In the genomic region with DNA sequence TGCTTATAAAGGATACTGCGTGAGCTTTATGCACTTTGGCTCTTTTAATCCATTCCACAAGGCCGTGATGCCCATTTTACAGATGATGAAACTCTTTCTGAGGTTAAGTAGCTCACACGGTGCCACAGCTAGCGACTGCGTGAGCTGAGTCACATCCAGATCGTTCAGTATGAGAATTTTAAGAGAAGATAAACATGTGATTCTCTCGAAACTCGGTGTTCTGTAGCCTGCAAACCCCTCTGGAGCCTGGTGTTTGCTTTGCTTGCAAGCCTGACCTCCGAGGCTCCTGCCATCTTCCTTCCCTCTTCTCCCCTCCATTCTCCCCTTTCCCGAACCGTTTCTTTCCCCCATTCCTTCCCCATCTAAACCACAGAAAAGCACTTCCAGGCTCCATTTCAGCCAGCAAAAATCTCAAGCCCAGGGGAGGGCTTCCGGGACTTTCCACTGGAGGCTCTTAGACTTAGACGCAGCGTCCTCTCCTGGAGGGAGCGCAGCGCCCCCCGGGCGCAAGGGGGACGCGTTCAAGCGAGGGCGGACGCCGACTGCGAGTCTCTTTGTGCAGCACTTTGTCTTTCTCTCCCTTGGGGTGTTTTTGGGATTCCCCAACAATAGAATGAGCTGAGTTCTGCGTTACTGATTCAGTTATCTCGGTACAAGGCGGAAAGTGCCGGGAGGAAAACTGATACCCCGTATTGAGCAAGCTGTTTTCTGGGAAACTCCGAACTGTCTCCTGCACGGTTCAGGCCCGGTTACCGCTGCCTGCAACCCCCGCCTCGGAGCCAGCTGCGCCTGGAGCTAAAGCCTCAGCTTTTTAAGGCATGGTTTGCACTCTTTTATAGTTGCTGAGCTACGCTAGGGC, we compare ENCODE assay signal across 8 cellular contexts.
DNase-seq lines count a peak whose midpoint lies in the region; ATAC-seq and TF ChIP-seq lines count a peak whose summit lies in the region.

No MANE protein-coding gene starts in this region.

- TF ChIP-seq CTCF in WERI-Rb-1 (IDR thresholded peaks at IDR 0.05; ENCODE audit: low read depth, low read length): no peak

- DNase-seq in EH (ENCODE audit: low read depth): peak; percentile 37
- peak; percentile 64 for DNase-seq in amniotic epithelial cell (ENCODE audit: low read depth)
- DNase-seq in iris pigment epithelial cell (ENCODE audit: low read depth): peak; percentile 88
- DNase-seq in stimulated activated CD8-positive, alpha-beta memory T cell treated with anti-CD3 and anti-CD28 coated beads, Interleukin-15, amount 100 ng/mL, for 48 hours (ENCODE audit: low read depth in 2 of 2): peak; percentile 11 to 14
- no peak for DNase-seq in WERI-Rb-1
- DNase-seq in LoVo (ENCODE audit: low spot score): no peak

- H3K27ac ChIP-seq in WERI-Rb-1: no peak overlapping the region

- no peak overlapping the region for H3K4me3 ChIP-seq in WERI-Rb-1 (ENCODE audit: low read depth, low read length)

- H3K27me3 ChIP-seq in WERI-Rb-1 (ENCODE audit: insufficient read depth, low read depth, severe bottlenecking): no peaks in the 10 kb centered on the region

- no peaks in the 10 kb centered on the region for H3K36me3 ChIP-seq in WERI-Rb-1

- no peaks in the 10 kb centered on the region for H3K9me3 ChIP-seq in WERI-Rb-1 (ENCODE audit: severe bottlenecking)

- ATAC-seq in GM19351 (IDR thresholded peaks at IDR 0.05; ENCODE audit: unreplicated experiment) (peak; percentile 75), HG03378 (IDR thresholded peaks at IDR 0.05; ENCODE audit: unreplicated experiment) (peak; percentile 66)

Comparison
In these comparisons a context has a peak if more than half of its experiments do, and no peak if none do; other contexts are left out.
1. DNase-seq: peak in EH (single experiment), amniotic epithelial cell (single experiment), iris pigment epithelial cell (single experiment) and stimulated activated CD8-positive, alpha-beta memory T cell treated with anti-CD3 and anti-CD28 coated beads, Interleukin-15, amount 100 ng/mL, for 48 hours (2 of 2); none in WERI-Rb-1 (single experiment) and LoVo (single experiment).